Comparison of ENCODE assay signal across 13 cellular contexts in the genomic region with DNA sequence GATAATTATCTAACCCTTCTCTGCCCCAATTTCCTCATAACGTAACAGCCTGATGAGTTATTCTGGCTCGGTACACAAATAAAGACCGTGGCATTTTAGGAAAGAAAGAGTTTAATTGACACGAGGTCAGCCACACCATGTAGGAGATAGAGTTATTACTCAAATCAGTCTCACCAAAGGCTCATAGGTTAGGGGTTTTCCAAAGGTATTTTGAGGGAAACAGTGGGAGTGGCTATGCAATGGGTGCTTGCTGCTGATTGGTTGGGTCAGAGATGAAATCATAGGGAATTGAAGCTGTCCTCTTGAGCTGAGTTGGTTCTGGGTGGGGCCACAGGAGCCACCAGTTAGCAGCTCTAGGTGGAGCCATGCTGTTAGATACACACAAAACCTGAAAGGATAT.
DNase-seq lines count a peak whose midpoint lies in the region; ATAC-seq and TF ChIP-seq lines count a peak whose summit lies in the region.
"Had no signal": no experiment of that assay in that cellular context is flagged by ENCODE, and none has a peak within 500 bp of the region (broad histone marks: within the 10 kb centered on the region; RNA-seq: fewer than 3 reads in every experiment).

No MANE protein-coding gene starts in this region.

- TF ChIP-seq CTCF in GM12865 (IDR thresholded peaks at IDR 0.05; ENCODE audit: insufficient read depth, low read depth, low read length, missing control alignments) (no peak), foreskin fibroblast (IDR thresholded peaks at IDR 0.05; ENCODE audit: low read depth, low read length) (no peak)

- H3K4me3 ChIP-seq in GM12865 (ENCODE audit: low read depth, low read length) (no peak overlapping the region), foreskin fibroblast (ENCODE audit: low read depth in 1 of 2, low read length in 2 of 2) (no peak overlapping the region)

- peak; percentile 71 for ATAC-seq in GM18870 (IDR thresholded peaks at IDR 0.05; ENCODE audit: unreplicated experiment)
- ATAC-seq in HG02798 (IDR thresholded peaks at IDR 0.05; ENCODE audit: poor library complexity, unreplicated experiment): peak; percentile 76
- ATAC-seq in left ventricle myocardium superior: no peak
- ATAC-seq: left lobe of liver had no signal

- intact Hi-C loops in left ventricle myocardium superior (cut with micrococcal nuclease): no loop called here

- DNase-seq in GM12865 (ENCODE audit: low read depth) (peak; percentile 68), OCI-M1 (lab: John Stamatoyannopoulos, UW) (peak; percentile 35), NCI-H774 (lab: John Stamatoyannopoulos, UW) (no peak), foreskin fibroblast (no peak), UCSD-AML1 (lab: John Stamatoyannopoulos, UW; ENCODE audit: unreplicated experiment) (no peak), left ventricle myocardium superior (no peak)
- DNase-seq: activated naive CD8-positive, alpha-beta T cell treated with anti-CD3 and anti-CD28 coated beads, Interleukin-2, amount 10 ng/mL, durations not matched to agents 7 days and 5 days; CD4-positive, CD25-positive, alpha-beta regulatory T cell; glutamatergic neuron; NK-92 treated with Interleukin-12 subunit alpha and Interleukin-12 subunit beta, amount 100 ng/mL, for 24 hours had no signal

Comparison
In these comparisons a context has a peak if more than half of its experiments do, and no peak if none do; other contexts are left out.
1. DNase-seq: peak in GM12865 (single experiment) and OCI-M1 (single experiment); none in NCI-H774 (single experiment), foreskin fibroblast (0 of 2), UCSD-AML1 (single experiment) and left ventricle myocardium superior (single experiment).